21 cellular contexts compared by ENCODE assay signal in the genomic region with DNA sequence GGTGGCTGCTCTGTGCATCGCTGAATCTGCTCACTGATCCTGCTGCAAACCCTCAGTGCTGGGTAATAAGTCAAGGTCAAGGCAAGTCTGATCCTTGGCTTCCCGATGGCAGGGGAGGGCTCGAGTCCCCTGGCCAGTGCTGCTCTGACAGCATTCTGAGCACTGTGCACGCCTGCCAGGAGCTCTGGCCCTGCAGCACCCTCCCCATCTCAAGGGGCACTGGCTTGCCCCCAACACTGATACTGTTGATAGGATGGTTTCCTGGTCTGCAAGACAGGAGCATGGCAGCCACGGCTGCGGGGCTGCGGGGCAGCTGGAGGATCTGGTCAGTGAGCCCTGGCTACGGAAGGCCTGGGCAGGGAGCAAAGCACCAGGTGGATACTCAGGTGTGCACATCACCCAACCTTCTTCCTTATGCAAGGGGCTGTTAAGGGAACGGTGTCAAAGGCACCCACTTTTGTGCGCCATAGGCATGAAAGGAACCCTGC.
A peak's percentile ranks its signal among the peaks of the same experiment; 100 is the strongest.
DNase-seq lines count a peak whose midpoint lies in the region; ATAC-seq and TF ChIP-seq lines count a peak whose summit lies in the region.
"Had no signal": no experiment of that assay in that cellular context is flagged by ENCODE, and none has a peak within 500 bp of the region (broad histone marks: within the 10 kb centered on the region; RNA-seq: fewer than 3 reads in every experiment).

No MANE protein-coding gene starts in this region.

- no TSS peak for BruUV-seq in MCF 10A (replicated peaks; lab: Mats Ljungman, UMichigan)

- intact Hi-C loops in dorsolateral prefrontal cortex (cut with DNase I) (no loop called here), MCF 10A (cut with micrococcal nuclease) (no loop called here)

- peak overlapping the region in 31 of 59 donors; percentile 1 to 96 (median 65) for H3K27ac ChIP-seq in dorsolateral prefrontal cortex
- H3K27ac ChIP-seq: A549, brain microvascular endothelial cell, colonic mucosa, prostate gland had no signal

- ATAC-seq in T-helper 17 cell = no peak
- ATAC-seq in stimulated activated effector memory CD8-positive, alpha-beta T cell treated with anti-CD3 and anti-CD28 coated beads, Interleukin-12 subunit alpha, Interleukin-12 subunit beta, amount 100 ng/mL, for 72 hours = no peak
- ATAC-seq: A549, HepG2 had no signal

- peaks cover 29% of the 10 kb centered on the region for H3K4me1 Mint-ChIP-seq in activated CD4-positive, alpha-beta T cell treated with anti-CD3 and anti-CD28 coated beads, Interleukin-2, amount 10 ng/mL, durations not matched to agents 7 days and 5 days
- peaks cover 7% of the 10 kb centered on the region for H3K4me1 Mint-ChIP-seq in T-helper 17 cell
- H3K4me1 Mint-ChIP-seq in stimulated activated effector memory CD8-positive, alpha-beta T cell treated with anti-CD3 and anti-CD28 coated beads, Interleukin-12 subunit alpha, Interleukin-12 subunit beta, amount 100 ng/mL, for 72 hours = peaks cover 17% of the 10 kb centered on the region
- H3K4me1 Mint-ChIP-seq in MCF 10A (ENCODE audit: insufficient read depth, unreplicated experiment) = peaks cover 4% of the 10 kb centered on the region
- H3K4me1 Mint-ChIP-seq: mesothelial cell of epicardium had no signal

- no peak overlapping the region for H3K4me3 Mint-ChIP-seq in activated CD4-positive, alpha-beta T cell treated with anti-CD3 and anti-CD28 coated beads, Interleukin-2, amount 10 ng/mL, durations not matched to agents 7 days and 5 days
- H3K4me3 Mint-ChIP-seq in T-helper 17 cell (peak overlapping the region; percentile 49), MCF 10A (ENCODE audit: unreplicated experiment) (no peak overlapping the region)
- H3K4me3 Mint-ChIP-seq in stimulated activated effector memory CD8-positive, alpha-beta T cell treated with anti-CD3 and anti-CD28 coated beads, Interleukin-12 subunit alpha, Interleukin-12 subunit beta, amount 100 ng/mL, for 72 hours = no peak overlapping the region
- H3K4me3 Mint-ChIP-seq: mesothelial cell of epicardium, nephron progenitor cell had no signal

- peak overlapping the region; percentile 3 for H3K27ac Mint-ChIP-seq in activated CD4-positive, alpha-beta T cell treated with anti-CD3 and anti-CD28 coated beads, Interleukin-2, amount 10 ng/mL, durations not matched to agents 7 days and 5 days
- peak overlapping the region; percentile 3 for H3K27ac Mint-ChIP-seq in T-helper 17 cell
- peak overlapping the region; percentile 88 for H3K27ac Mint-ChIP-seq in stimulated activated effector memory CD8-positive, alpha-beta T cell treated with anti-CD3 and anti-CD28 coated beads, Interleukin-12 subunit alpha, Interleukin-12 subunit beta, amount 100 ng/mL, for 72 hours
- H3K27ac Mint-ChIP-seq in MCF 10A (ENCODE audit: low read depth, unreplicated experiment) = no peak overlapping the region
- H3K27ac Mint-ChIP-seq: mesothelial cell of epicardium, nephron progenitor cell had no signal

- H3K27me3 Mint-ChIP-seq in activated CD4-positive, alpha-beta T cell treated with anti-CD3 and anti-CD28 coated beads, Interleukin-2, amount 10 ng/mL, durations not matched to agents 7 days and 5 days = no peaks in the 10 kb centered on the region
- H3K27me3 Mint-ChIP-seq in T-helper 17 cell (no peaks in the 10 kb centered on the region), MCF 10A (ENCODE audit: insufficient read depth, unreplicated experiment) (no peaks in the 10 kb centered on the region)

- H3K27me3 ChIP-seq in dorsolateral prefrontal cortex = no peaks in the 10 kb centered on the region
- H3K27me3 ChIP-seq in H7 (ENCODE audit: control insufficient read depth, insufficient read depth, low read length) = no peaks in the 10 kb centered on the region
- H3K27me3 ChIP-seq: brain microvascular endothelial cell, colonic mucosa had no signal

- POLR2A ChIA-PET in activated CD4-positive, alpha-beta T cell treated with anti-CD3 and anti-CD28 coated beads, Interleukin-2, amount 10 ng/mL, durations not matched to agents 7 days and 5 days (lab: Charles Lee) = no interaction called here
- POLR2A ChIA-PET in MCF 10A (lab: Yijun Ruan, JAX) = no interaction called here

- CTCF ChIA-PET in activated CD4-positive, alpha-beta T cell treated with anti-CD3 and anti-CD28 coated beads, Interleukin-2, amount 10 ng/mL, durations not matched to agents 7 days and 5 days (lab: Charles Lee) = interaction anchor here (0.6 to 2.2 kb wide), 2 partner anchors 12 to 160 kb away, joined by 5 read pairs; no protein-coding TSS in a partner anchor
- CTCF ChIA-PET in MCF 10A (lab: Yijun Ruan, JAX) = interaction anchor here (0.6 to 3.2 kb wide), 2 partner anchors 159 to 597 kb away, joined by 3 to 11 read pairs; no protein-coding TSS in a partner anchor

- DNase-seq in activated CD4-positive, alpha-beta T cell treated with anti-CD3 and anti-CD28 coated beads, Interleukin-2, amount 10 ng/mL, durations not matched to agents 7 days and 5 days = no peak
- DNase-seq in activated CD4-positive, alpha-beta T cell treated with anti-CD3 and anti-CD28 coated beads for 4 hours = no peak
- DNase-seq in T-helper 17 cell = no peak
- DNase-seq in dorsolateral prefrontal cortex = no peak
- no peak for DNase-seq in stimulated activated effector memory CD8-positive, alpha-beta T cell treated with anti-CD3 and anti-CD28 coated beads, Interleukin-12 subunit alpha, Interleukin-12 subunit beta, amount 100 ng/mL, for 72 hours (ENCODE audit: low spot score in 2 of 2)
- no peak for DNase-seq in NCI-H128 (lab: John Stamatoyannopoulos, UW; ENCODE audit: unreplicated experiment)
- DNase-seq in MCF 10A (ENCODE audit: unreplicated experiment) = no peak
- DNase-seq in H7 = no peak
- DNase-seq: activated CD4-positive, alpha-beta T cell treated with anti-CD3 and anti-CD28 coated beads for 1 hour; activated T-cell treated with anti-CD3 and anti-CD28 coated beads for 4 hours; brain microvascular endothelial cell; colonic mucosa; NCI-H1417 treated with DMSO at 0.1 percent for 48 hours; NCI-H526 treated with DMSO at 0.1 percent for 48 hours; nephron progenitor cell; RPMI8226; stimulated activated CD4-positive, alpha-beta T cell treated with anti-CD3 and anti-CD28 coated beads, Interleukin-4, amount 100 ng/mL, for 1 hour had no signal

- no peaks in the 10 kb centered on the region for H3K9me3 Mint-ChIP-seq in activated CD4-positive, alpha-beta T cell treated with anti-CD3 and anti-CD28 coated beads, Interleukin-2, amount 10 ng/mL, durations not matched to agents 7 days and 5 days
- no peaks in the 10 kb centered on the region for H3K9me3 Mint-ChIP-seq in stimulated activated effector memory CD8-positive, alpha-beta T cell treated with anti-CD3 and anti-CD28 coated beads, Interleukin-12 subunit alpha, Interleukin-12 subunit beta, amount 100 ng/mL, for 72 hours
- H3K9me3 Mint-ChIP-seq in MCF 10A (ENCODE audit: unreplicated experiment) = no peaks in the 10 kb centered on the region
- H3K9me3 Mint-ChIP-seq: mesothelial cell of epicardium, nephron progenitor cell had no signal

- no peak overlapping the region for H3K4me3 ChIP-seq in dorsolateral prefrontal cortex
- no peak overlapping the region for H3K4me3 ChIP-seq in H7 (ENCODE audit: insufficient read depth, low read depth, low read length)
- H3K4me3 ChIP-seq: A549, colonic mucosa, prostate gland had no signal

- peaks cover 41% of the 10 kb centered on the region for H3K36me3 ChIP-seq in H7 (replicated peaks; ENCODE audit: control insufficient read depth, insufficient read depth, low read length)
- H3K36me3 ChIP-seq: brain microvascular endothelial cell, colonic mucosa had no signal

- no peak for TF ChIP-seq CTCF in dorsolateral prefrontal cortex (IDR thresholded peaks at IDR 0.05 in 54 of 56, conservative IDR thresholded peaks at IDR 0.05 in 2 of 56; ENCODE audit: low read depth in 1 of 56, partially characterized antibody in 56 of 56)
- TF ChIP-seq CTCF in MCF 10A (IDR thresholded peaks at IDR 0.05; ENCODE audit: unreplicated experiment) = no peak

- no peaks in the 10 kb centered on the region for H3K9me3 ChIP-seq in T-helper 17 cell (ENCODE audit: control insufficient read depth, low read length, poor library complexity, severe bottlenecking)
- H3K9me3 ChIP-seq: A549, colonic mucosa, prostate gland had no signal

- H3K36me3 Mint-ChIP-seq in activated CD4-positive, alpha-beta T cell treated with anti-CD3 and anti-CD28 coated beads, Interleukin-2, amount 10 ng/mL, durations not matched to agents 7 days and 5 days (ENCODE audit: low read depth) = peaks cover 91% of the 10 kb centered on the region
- H3K36me3 Mint-ChIP-seq in T-helper 17 cell (ENCODE audit: low read depth) (peaks cover 6% of the 10 kb centered on the region), MCF 10A (ENCODE audit: insufficient read depth, unreplicated experiment) (peaks cover 8% of the 10 kb centered on the region)
- H3K36me3 Mint-ChIP-seq in stimulated activated effector memory CD8-positive, alpha-beta T cell treated with anti-CD3 and anti-CD28 coated beads, Interleukin-12 subunit alpha, Interleukin-12 subunit beta, amount 100 ng/mL, for 72 hours = peaks cover 100% of the 10 kb centered on the region
